In the genomic region with DNA sequence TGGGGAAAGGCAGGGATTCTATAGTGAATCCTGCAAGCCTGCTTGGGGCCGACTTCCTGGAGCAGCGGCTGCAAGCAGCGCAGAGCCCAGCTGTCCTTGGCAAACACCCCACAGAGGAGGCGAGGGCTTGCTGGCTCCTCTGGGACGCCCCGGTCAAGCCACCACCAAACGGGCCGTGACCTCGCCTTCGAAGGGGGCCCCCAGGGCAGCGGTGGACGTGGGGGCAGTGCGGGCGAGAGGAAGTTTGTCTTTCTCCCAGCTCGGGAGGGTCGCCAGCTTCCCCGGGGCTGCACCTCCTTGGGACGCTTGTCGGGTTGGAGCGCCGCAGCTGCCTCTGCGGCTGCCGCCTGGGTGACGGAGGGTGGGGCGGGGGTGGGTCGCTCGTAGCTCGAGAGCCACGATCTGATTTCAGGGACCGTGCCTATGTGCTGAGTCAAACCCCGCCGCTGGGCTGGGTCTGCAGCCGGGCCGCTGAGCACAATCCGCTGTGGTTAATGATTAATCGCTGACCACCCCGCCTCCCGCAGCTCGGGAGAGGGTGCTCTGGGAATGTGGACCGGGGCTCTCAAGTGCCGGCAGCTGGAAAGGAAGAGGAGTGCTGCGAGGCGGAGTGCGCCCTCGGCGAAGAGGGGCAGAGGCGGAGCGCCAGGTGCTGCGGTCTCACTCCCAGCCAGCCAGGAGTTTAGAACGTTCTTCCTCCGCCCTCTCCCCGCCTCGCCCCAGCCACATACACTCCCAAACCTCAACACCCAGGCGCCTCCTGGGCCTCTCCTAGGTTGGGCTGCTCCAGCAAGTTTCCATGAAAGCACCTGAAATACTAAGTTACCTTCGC, we compare ENCODE assay signal across 8 cellular contexts. TPM values are rescaled to one million over a fixed set of nuclear protein-coding genes. Genes with fewer than 3 reads are reported as not detected.
DNase-seq lines count a peak whose midpoint lies in the region; ATAC-seq and TF ChIP-seq lines count a peak whose summit lies in the region.

GPR39 (plus strand) TSS at position 726 of the 832 bp plus-strand sequence.

- CTCF ChIA-PET in HEK293 (lab: Yijun Ruan, JAX): no interaction called here

- H3K36me3 ChIP-seq in HEK293 (ENCODE audit: control insufficient read depth in 2 of 2, insufficient read depth in 1 of 2, low read length in 2 of 2) (no peaks in the 10 kb centered on the region), left lung (no peaks in the 10 kb centered on the region), subcutaneous abdominal adipose tissue (ENCODE audit: control insufficient read depth in 5 of 5, insufficient read depth in 5 of 5, low read length in 5 of 5) (no peaks in the 10 kb centered on the region)

- H3K4me1 ChIP-seq in HEK293 (ENCODE audit: control insufficient read depth, insufficient read depth, low read length) (peaks cover 10% of the 10 kb centered on the region; the same call in 1 of the 2 replicates), left lung (peaks cover 0 to 10% of the 10 kb centered on the region in 2 donors), subcutaneous abdominal adipose tissue (ENCODE audit: control insufficient read depth in 5 of 5, insufficient read depth in 5 of 5, low read length in 5 of 5) (peaks cover 2 to 20% (median 19%) of the 10 kb centered on the region in 5 donors)

- H3K27me3 ChIP-seq in left lung: peaks cover 0 to 35% of the 10 kb centered on the region in 2 donors
- peaks cover 0 to 6% (median 0%) of the 10 kb centered on the region in 5 donors for H3K27me3 ChIP-seq in subcutaneous abdominal adipose tissue (ENCODE audit: control insufficient read depth in 5 of 5, insufficient read depth in 4 of 5, low read length in 5 of 5)

- peak within 1 kb of the TSS in 2 of 5 donors; percentile 54 to 73 for H3K9ac ChIP-seq in subcutaneous abdominal adipose tissue (ENCODE audit: low read length in 5 of 5)

- H3K4me1 Mint-ChIP-seq in dendritic cell treated with granulocyte-macrophage colony-stimulating factor and Interleukin-4, amounts not matched to agents 40 ng/mL and 50 ng/mL, for 4 days (ENCODE audit: low read depth): peaks cover 18% of the 10 kb centered on the region

- peak; percentile 90 for ATAC-seq in left lung
- ATAC-seq in GM18867 (IDR thresholded peaks at IDR 0.05; ENCODE audit: unreplicated experiment): no peak
- ATAC-seq in GM19452 (IDR thresholded peaks at IDR 0.05; ENCODE audit: unreplicated experiment): no peak
- no peak for ATAC-seq in GM18498 (IDR thresholded peaks at IDR 0.05; ENCODE audit: unreplicated experiment)

- no peaks in the 10 kb centered on the region for H3K9me3 ChIP-seq in HEK293 (ENCODE audit: control insufficient read depth, insufficient read depth, low read depth, low read length)
- H3K9me3 ChIP-seq in left lung: no peaks in the 10 kb centered on the region
- no peaks in the 10 kb centered on the region for H3K9me3 ChIP-seq in subcutaneous abdominal adipose tissue (ENCODE audit: control insufficient read depth in 5 of 5, low read length in 5 of 5)

- DNase-seq in NCI-H526 (lab: John Stamatoyannopoulos, UW) (peak; percentile 85 to 94), left lung (peak; percentile 89 to 94)

- TF ChIP-seq CTCF in HEK293 (tag by site-specific recombination; IDR thresholded peaks at IDR 0.05) (no peak), left lung (IDR thresholded peaks at IDR 0.05) (no peak)

- peak within 1 kb of the TSS; percentile 57 for H3K27ac Mint-ChIP-seq in dendritic cell treated with granulocyte-macrophage colony-stimulating factor and Interleukin-4, amounts not matched to agents 40 ng/mL and 50 ng/mL, for 4 days

- peak within 1 kb of the TSS; percentile 48 for H3K4me3 ChIP-seq in HEK293 (ENCODE audit: low read depth, low read length)
- H3K4me3 ChIP-seq in left lung: peak within 1 kb of the TSS; percentile 29 to 35
- H3K4me3 ChIP-seq in subcutaneous abdominal adipose tissue (ENCODE audit: low read depth in 1 of 5, low read length in 5 of 5): peak within 1 kb of the TSS; percentile 65 to 82 (median 70)

- H3K27me3 Mint-ChIP-seq in dendritic cell treated with granulocyte-macrophage colony-stimulating factor and Interleukin-4, amounts not matched to agents 40 ng/mL and 50 ng/mL, for 4 days: peaks cover 66% of the 10 kb centered on the region

- intact Hi-C loops in dendritic cell treated with granulocyte-macrophage colony-stimulating factor and Interleukin-4, amounts not matched to agents 40 ng/mL and 50 ng/mL, for 4 days (cut with micrococcal nuclease): no loop called here
- intact Hi-C loops in left lung (cut with DNase I): no loop called here

- H3K27ac ChIP-seq in HEK293 (ENCODE audit: extremely low read depth, low read depth, low read length) (peak within 1 kb of the TSS; percentile 38; the same call in 1 of the 2 replicates), left lung (peak within 1 kb of the TSS; percentile 81 to 85), subcutaneous abdominal adipose tissue (ENCODE audit: low read depth, low read length) (no peak within 1 kb of the TSS)

- no peaks in the 10 kb centered on the region for H3K9me3 Mint-ChIP-seq in dendritic cell treated with granulocyte-macrophage colony-stimulating factor and Interleukin-4, amounts not matched to agents 40 ng/mL and 50 ng/mL, for 4 days

- no peaks in the 10 kb centered on the region for H3K36me3 Mint-ChIP-seq in dendritic cell treated with granulocyte-macrophage colony-stimulating factor and Interleukin-4, amounts not matched to agents 40 ng/mL and 50 ng/mL, for 4 days (ENCODE audit: low read depth)

- H3K4me3 Mint-ChIP-seq in dendritic cell treated with granulocyte-macrophage colony-stimulating factor and Interleukin-4, amounts not matched to agents 40 ng/mL and 50 ng/mL, for 4 days: peak within 1 kb of the TSS; percentile 75

- POLR2A ChIA-PET in HEK293 (lab: Yijun Ruan, JAX): interaction anchor here (0.8 to 1.0 kb wide), 2 partner anchors 12 to 33 kb away, joined by 3 to 4 read pairs; no protein-coding TSS in a partner anchor

TF ChIP-seq in HEK293, 187 proteins besides CTCF, POLR2A, EP300 and RAD21 (continues in another document):
- TF ChIP-seq ZNF704 (tag by site-specific recombination; IDR thresholded peaks at IDR 0.05): no peak
- TF ChIP-seq, protein P1, sequence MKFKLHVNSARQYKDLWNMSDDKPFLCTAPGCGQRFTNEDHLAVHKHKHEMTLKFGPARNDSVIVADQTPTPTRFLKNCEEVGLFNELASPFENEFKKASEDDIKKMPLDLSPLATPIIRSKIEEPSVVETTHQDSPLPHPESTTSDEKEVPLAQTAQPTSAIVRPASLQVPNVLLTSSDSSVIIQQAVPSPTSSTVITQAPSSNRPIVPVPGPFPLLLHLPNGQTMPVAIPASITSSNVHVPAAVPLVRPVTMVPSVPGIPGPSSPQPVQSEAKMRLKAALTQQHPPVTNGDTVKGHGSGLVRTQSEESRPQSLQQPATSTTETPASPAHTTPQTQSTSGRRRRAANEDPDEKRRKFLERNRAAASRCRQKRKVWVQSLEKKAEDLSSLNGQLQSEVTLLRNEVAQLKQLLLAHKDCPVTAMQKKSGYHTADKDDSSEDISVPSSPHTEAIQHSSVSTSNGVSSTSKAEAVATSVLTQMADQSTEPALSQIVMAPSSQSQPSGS (tag by site-specific recombination; IDR thresholded peaks at IDR 0.05; ENCODE audit: low read depth): no peak
- TF ChIP-seq, protein P2, sequence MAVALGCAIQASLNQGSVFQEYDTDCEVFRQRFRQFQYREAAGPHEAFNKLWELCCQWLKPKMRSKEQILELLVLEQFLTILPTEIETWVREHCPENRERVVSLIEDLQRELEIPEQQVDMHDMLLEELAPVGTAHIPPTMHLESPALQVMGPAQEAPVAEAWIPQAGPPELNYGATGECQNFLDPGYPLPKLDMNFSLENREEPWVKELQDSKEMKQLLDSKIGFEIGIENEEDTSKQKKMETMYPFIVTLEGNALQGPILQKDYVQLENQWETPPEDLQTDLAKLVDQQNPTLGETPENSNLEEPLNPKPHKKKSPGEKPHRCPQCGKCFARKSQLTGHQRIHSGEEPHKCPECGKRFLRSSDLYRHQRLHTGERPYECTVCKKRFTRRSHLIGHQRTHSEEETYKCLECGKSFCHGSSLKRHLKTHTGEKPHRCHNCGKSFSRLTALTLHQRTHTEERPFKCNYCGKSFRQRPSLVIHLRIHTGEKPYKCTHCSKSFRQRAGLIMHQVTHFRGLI (tag by site-specific recombination; IDR thresholded peaks at IDR 0.05): peak; percentile 72
- TF ChIP-seq ZBTB26 (tag by site-specific recombination; optimal IDR thresholded peaks at IDR 0.05): peak; percentile 19
- TF ChIP-seq SP3 (tag by site-specific recombination; IDR thresholded peaks at IDR 0.05): peak; percentile 63

RNA-seq across cellular contexts. Expression of gene GPR39, which starts in this region (rescaled TPM):
- 10 to 100 TPM; 13.1 to 24.4 TPM for total RNA-seq in left lung
